Comparison of ENCODE assay signal across 13 cellular contexts in the genomic region with DNA sequence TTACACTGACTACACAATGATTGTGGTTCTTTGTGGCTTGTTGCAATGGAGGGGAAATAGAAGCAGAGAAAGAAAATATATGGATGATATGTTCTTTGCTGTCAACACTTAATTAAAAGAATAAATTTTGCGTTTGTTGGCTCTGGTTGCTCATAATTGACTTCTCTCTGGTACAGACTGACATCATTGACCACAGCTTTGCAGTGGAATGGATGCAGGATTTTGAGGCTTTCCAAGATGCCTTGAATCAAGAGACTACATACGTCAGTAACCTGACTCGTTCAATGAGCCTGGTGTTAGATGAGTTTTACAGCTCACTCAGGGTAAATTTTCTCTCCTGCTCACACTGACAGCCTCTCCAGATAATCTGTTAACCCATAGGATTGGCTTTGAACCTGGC. TPM values are rescaled to one million over a fixed set of nuclear protein-coding genes. Genes with fewer than 3 reads are reported as not detected.
DNase-seq lines count a peak whose midpoint lies in the region; ATAC-seq and TF ChIP-seq lines count a peak whose summit lies in the region.
"Had no signal": no experiment of that assay in that cellular context is flagged by ENCODE, and none has a peak within 500 bp of the region (broad histone marks: within the 10 kb centered on the region; RNA-seq: fewer than 3 reads in every experiment).

No MANE protein-coding gene starts in this region.

- H3K9me3 ChIP-seq in GM23248 (ENCODE audit: low read depth) = no peaks in the 10 kb centered on the region

- H3K9me2 ChIP-seq in GM23248 (ENCODE audit: insufficient read depth) = no peaks in the 10 kb centered on the region

- TF ChIP-seq CTCF in BJ (IDR thresholded peaks at IDR 0.05; ENCODE audit: insufficient read depth, low read depth, low read length) = no peak

- H3K4me3 Mint-ChIP-seq in activated T-helper 17 cell treated with anti-CD3 and anti-CD28 coated beads, Interleukin-2, amount 50 U/mL, for 72 hours = peak overlapping the region; percentile 73

- H3K9me3 Mint-ChIP-seq in activated T-helper 17 cell treated with anti-CD3 and anti-CD28 coated beads, Interleukin-2, amount 50 U/mL, for 72 hours = no peaks in the 10 kb centered on the region
- H3K9me3 Mint-ChIP-seq: immature natural killer cell had no signal

- CTCF ChIA-PET in BJ (lab: Yijun Ruan, JAX) = no interaction called here

- POLR2A ChIA-PET in BJ (lab: Charles Lee) = no interaction called here

- H2AFZ ChIP-seq in GM23248 = no peak overlapping the region

- peaks cover 39% of the 10 kb centered on the region for H3F3A ChIP-seq in GM23248 (ENCODE audit: insufficient read depth)

- H3K4me1 Mint-ChIP-seq in activated T-helper 17 cell treated with anti-CD3 and anti-CD28 coated beads, Interleukin-2, amount 50 U/mL, for 72 hours = peaks cover 12% of the 10 kb centered on the region

- ATAC-seq in activated T-helper 17 cell treated with anti-CD3 and anti-CD28 coated beads, Interleukin-2, amount 50 U/mL, for 72 hours (replicated peaks) = peak; percentile 66
- ATAC-seq in HG02870 (IDR thresholded peaks at IDR 0.05; ENCODE audit: unreplicated experiment) (no peak), HG03469 (IDR thresholded peaks at IDR 0.05; ENCODE audit: unreplicated experiment) (no peak), HG03342 (IDR thresholded peaks at IDR 0.05; ENCODE audit: unreplicated experiment) (no peak)

- peak overlapping the region; percentile 71 for H3K4me2 ChIP-seq in GM23248 (ENCODE audit: unreplicated experiment)

- peaks cover 20% of the 10 kb centered on the region for H3K4me1 ChIP-seq in GM23248 (ENCODE audit: insufficient read depth)

- DNase-seq in BJ (ENCODE audit: low read depth) (peak; percentile 11), GM23248 (peak; percentile 93), kidney tubule cell (ENCODE audit: low spot score) (peak; percentile 68)
- DNase-seq: activated effector memory CD4-positive, alpha-beta T cell treated with anti-CD3 and anti-CD28 coated beads, Interleukin-2, amount 50 U/mL, for 16 hours; Calu3; NCI-H1436; NCI-H526 treated with DMSO at 0.1 percent for 48 hours had no signal

- 0 out of 2 replicates have a peak overlapping the region, but pooled peaks have one; percentile 16 for H3K9ac ChIP-seq in GM23248

- no peaks in the 10 kb centered on the region for H3K79me2 ChIP-seq in GM23248 (ENCODE audit: insufficient read depth)

- H3K36me3 ChIP-seq in BJ (ENCODE audit: control insufficient read depth, insufficient read depth, low read length) (peaks cover 14% of the 10 kb centered on the region), GM23248 (ENCODE audit: low read depth) (peaks cover 43% of the 10 kb centered on the region)

- 3 to 5% methylated on average over 3 of the region's 3 CpGs for WGBS in GM23248 (ENCODE audit: low coverage in 1 of 2, low lambda C conversion rate in 2 of 2, missing lambda C conversion rate in 2 of 2), 2 experiments

- no peaks in the 10 kb centered on the region for H3K27me3 ChIP-seq in BJ (ENCODE audit: control insufficient read depth, insufficient read depth, low read length)
- no peaks in the 10 kb centered on the region for H3K27me3 ChIP-seq in GM23248 (replicated peaks; ENCODE audit: insufficient read depth)

- H3K27ac Mint-ChIP-seq in activated T-helper 17 cell treated with anti-CD3 and anti-CD28 coated beads, Interleukin-2, amount 50 U/mL, for 72 hours = peak overlapping the region; percentile 97

- peak overlapping the region; percentile 82 for H3K27ac ChIP-seq in GM23248
- H3K27ac ChIP-seq: VCaP had no signal

- H3K4me3 ChIP-seq in BJ (ENCODE audit: low read depth, low read length) = no peak overlapping the region
- H3K4me3 ChIP-seq in GM23248 = peak overlapping the region; percentile 17; the same call in 1 of the 2 replicates

- in situ Hi-C loops in GM23248 (cut with MboI) = no loop called here

- peaks cover 63% of the 10 kb centered on the region for H3K36me3 Mint-ChIP-seq in activated T-helper 17 cell treated with anti-CD3 and anti-CD28 coated beads, Interleukin-2, amount 50 U/mL, for 72 hours (ENCODE audit: low read depth)

- no peaks in the 10 kb centered on the region for H3K27me3 Mint-ChIP-seq in activated T-helper 17 cell treated with anti-CD3 and anti-CD28 coated beads, Interleukin-2, amount 50 U/mL, for 72 hours

- peaks cover 3% of the 10 kb centered on the region; the same call in 1 of the 2 replicates for H4K20me1 ChIP-seq in GM23248 (ENCODE audit: insufficient read depth)

RNA-seq across cellular contexts. Expression of a gene that starts 9.9 kb away (rescaled TPM):
- polyA plus RNA-seq in BJ (2011; rRNA removed) (40.8 and 61.0 TPM in 2 replicates), GM23248 (2016; fragmentation: Nextera tagmentation; extraction: Ambion mirVana) (41.4 and 42.4 TPM in 2 replicates)
- polyA minus RNA-seq in BJ (2011; rRNA and poly(A)+ RNA removed) = 20.0 and 33.6 TPM in 2 replicates
- total RNA-seq in GM23248 (2014; rRNA removed; shearing (Covaris generic)) = 24.7 and 25.1 TPM in 2 replicates
- 10 to 100 TPM; 38.5 to 55.4 TPM for total RNA-seq in activated T-helper 17 cell treated with anti-CD3 and anti-CD28 coated beads, Interleukin-2, amount 50 U/mL, for 72 hours

RNA-seq across cellular contexts. Expression of a gene that starts 9.9 kb away (rescaled TPM):
- polyA plus RNA-seq in BJ (2011; rRNA removed) = 0.58 and 0.86 TPM in 2 replicates
- 0.26 and 0.90 TPM in 2 replicates for polyA minus RNA-seq in BJ (2011; rRNA and poly(A)+ RNA removed)
- total RNA-seq in GM23248 (2014; rRNA removed; shearing (Covaris generic)) = 1.6 and 3.4 TPM in 2 replicates
- 0.50 and 0.87 TPM in 2 replicates for polyA plus RNA-seq in GM23248 (2016; fragmentation: Nextera tagmentation; extraction: Ambion mirVana)
- under 1 TPM; 0.26 to 0.45 TPM for total RNA-seq in activated T-helper 17 cell treated with anti-CD3 and anti-CD28 coated beads, Interleukin-2, amount 50 U/mL, for 72 hours

RNA-seq across cellular contexts. Expression of a gene that starts 24.7 kb away (rescaled TPM):
- polyA plus RNA-seq in BJ (2011; rRNA removed) = 43.5 and 52.0 TPM in 2 replicates
- polyA minus RNA-seq in BJ (2011; rRNA and poly(A)+ RNA removed) = 32.0 and 43.6 TPM in 2 replicates
- 24.6 and 25.3 TPM in 2 replicates for total RNA-seq in GM23248 (2014; rRNA removed; shearing (Covaris generic))
- polyA plus RNA-seq in GM23248 (2016; fragmentation: Nextera tagmentation; extraction: Ambion mirVana) = 22.0 and 23.3 TPM in 2 replicates
- 10 to 100 TPM; 27.7 to 32.7 TPM for total RNA-seq in activated T-helper 17 cell treated with anti-CD3 and anti-CD28 coated beads, Interleukin-2, amount 50 U/mL, for 72 hours

RNA-seq across cellular contexts. Expression of a gene that starts 25.0 kb away (rescaled TPM):
- polyA plus RNA-seq in BJ (2011; rRNA removed) (8.8 and 10.1 TPM in 2 replicates), GM23248 (2016; fragmentation: Nextera tagmentation; extraction: Ambion mirVana) (22.4 and 24.4 TPM in 2 replicates)
- 5.1 and 8.0 TPM in 2 replicates for polyA minus RNA-seq in BJ (2011; rRNA and poly(A)+ RNA removed)
- total RNA-seq in GM23248 (2014; rRNA removed; shearing (Covaris generic)) = 21.0 and 23.9 TPM in 2 replicates
- total RNA-seq in activated T-helper 17 cell treated with anti-CD3 and anti-CD28 coated beads, Interleukin-2, amount 50 U/mL, for 72 hours = 10 to 100 TPM; 23.6 to 25.5 TPM

RNA-seq across cellular contexts. Expression of a gene that starts 55.9 kb away (rescaled TPM):
- polyA plus RNA-seq in BJ (2011; rRNA removed) (19.2 and 31.8 TPM in 2 replicates), GM23248 (2016; fragmentation: Nextera tagmentation; extraction: Ambion mirVana) (13.7 and 16.7 TPM in 2 replicates)
- polyA minus RNA-seq in BJ (2011; rRNA and poly(A)+ RNA removed) = 14.0 and 14.2 TPM in 2 replicates
- 13.3 and 16.1 TPM in 2 replicates for total RNA-seq in GM23248 (2014; rRNA removed; shearing (Covaris generic))
- 10 to 100 TPM; 27.2 to 39.5 TPM for total RNA-seq in activated T-helper 17 cell treated with anti-CD3 and anti-CD28 coated beads, Interleukin-2, amount 50 U/mL, for 72 hours

Comparison
In these comparisons a context has a peak if more than half of its experiments do, and no peak if none do; other contexts are left out.
1. DNase-seq: peak in every context shown above with its lines; median percentile 93 in GM23248; 68 in kidney tubule cell; 11 in BJ.